16 cellular contexts compared by ENCODE assay signal in the genomic region with DNA sequence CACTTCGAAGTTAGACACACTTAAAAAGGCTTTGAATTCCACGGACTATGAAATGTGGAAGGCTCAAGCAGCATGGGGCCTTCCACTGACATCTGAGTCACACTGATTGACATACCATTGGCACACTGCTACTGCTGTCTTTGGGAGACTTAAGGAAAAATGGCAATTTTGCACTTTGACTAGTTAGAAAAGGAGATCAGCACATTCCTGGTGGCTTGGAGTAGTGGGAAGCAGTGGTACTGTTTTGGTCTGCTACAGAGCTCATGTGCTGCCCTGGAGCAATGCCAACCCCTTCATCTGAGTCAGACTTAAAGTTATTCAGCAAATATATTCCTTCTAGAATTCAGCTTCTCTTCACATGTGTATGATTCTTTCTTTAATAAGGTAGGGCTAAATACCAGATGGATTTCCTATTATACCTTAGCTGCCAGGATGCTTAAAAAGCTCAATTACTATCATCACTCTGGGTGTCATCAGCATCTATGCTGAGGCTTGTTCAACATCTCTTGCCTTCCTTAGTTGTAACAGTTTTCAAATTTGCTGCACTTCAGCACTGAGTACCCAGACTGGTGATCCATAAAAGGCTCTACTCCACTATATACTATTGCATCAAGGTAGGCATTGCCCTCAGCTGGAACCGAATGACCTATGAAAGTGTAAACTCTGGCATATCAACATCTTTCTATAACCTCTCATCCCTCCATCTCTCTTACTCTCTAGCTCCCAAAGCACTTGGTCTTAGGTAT. TPM values are rescaled to one million over a fixed set of nuclear protein-coding genes. Genes with fewer than 3 reads are reported as not detected.
DNase-seq lines count a peak whose midpoint lies in the region.
"Had no signal": no experiment of that assay in that cellular context is flagged by ENCODE, and none has a peak within 500 bp of the region (broad histone marks: within the 10 kb centered on the region; RNA-seq: fewer than 3 reads in every experiment).

No MANE protein-coding gene starts in this region.

- no peaks in the 10 kb centered on the region for H3K4me1 ChIP-seq in CD8-positive, alpha-beta memory T cell (ENCODE audit: insufficient read depth, low read length)
- H3K4me1 ChIP-seq: upper lobe of left lung had no signal

- H3K27ac Mint-ChIP-seq in CD8-positive, alpha-beta memory T cell: no peak overlapping the region

- no peaks in the 10 kb centered on the region for H3K36me3 ChIP-seq in CD8-positive, alpha-beta memory T cell (ENCODE audit: insufficient read depth, low read length)
- H3K36me3 ChIP-seq: upper lobe of left lung had no signal

- no peak overlapping the region for H3K4me3 Mint-ChIP-seq in CD8-positive, alpha-beta memory T cell

- DNase-seq in AG08396 (ENCODE audit: low spot score) (peak; percentile 64), LHCN-M2 (ENCODE audit: low read depth) (peak; percentile 88), dermis blood vessel endothelial cell (peak; percentile 54), mucosa of gallbladder (ENCODE audit: low spot score) (peak; percentile 28), D341Med (ENCODE audit: low spot score) (no peak), NCI-H2081 (lab: John Stamatoyannopoulos, UW) (no peak), SHP77 treated with DMSO at 0.1 percent for 48 hours (lab: John Stamatoyannopoulos, UW) (no peak)
- DNase-seq in CD8-positive, alpha-beta memory T cell: no peak
- DNase-seq: activated CD4-positive, alpha-beta T cell treated with anti-CD3 and anti-CD28 coated beads, Interleukin-2, amount 50 U/mL, for 1 hour; activated effector memory CD4-positive, alpha-beta T cell treated with Interleukin-2 at 50 U/mL for 16 hours; C1 segment of cervical spinal cord; cerebellar nuclear complex; hypothalamus; midbrain; NCI-H187 treated with DMSO at 0.1 percent for 48 hours had no signal

- no peak overlapping the region for H3K4me3 ChIP-seq in CD8-positive, alpha-beta memory T cell (ENCODE audit: low read length)
- H3K4me3 ChIP-seq: upper lobe of left lung had no signal

- no peaks in the 10 kb centered on the region for H3K27me3 ChIP-seq in CD8-positive, alpha-beta memory T cell (ENCODE audit: insufficient read depth, low read length, poor library complexity, severe bottlenecking)
- H3K27me3 ChIP-seq: upper lobe of left lung had no signal

- no peaks in the 10 kb centered on the region for H3K36me3 Mint-ChIP-seq in CD8-positive, alpha-beta memory T cell

- no peaks in the 10 kb centered on the region for H3K9me3 Mint-ChIP-seq in CD8-positive, alpha-beta memory T cell

- POLR2A ChIA-PET in CD8-positive, alpha-beta memory T cell (lab: Charles Lee): no interaction called here

- H3K27ac ChIP-seq in CD8-positive, alpha-beta memory T cell (ENCODE audit: low read depth, low read length): no peak overlapping the region
- H3K27ac ChIP-seq: upper lobe of left lung had no signal

- no peaks in the 10 kb centered on the region for H3K4me1 Mint-ChIP-seq in CD8-positive, alpha-beta memory T cell

- peaks cover 5 to 7% of the 10 kb centered on the region in 2 donors for H3K27me3 Mint-ChIP-seq in CD8-positive, alpha-beta memory T cell

- no peaks in the 10 kb centered on the region for H3K9me3 ChIP-seq in CD8-positive, alpha-beta memory T cell (ENCODE audit: low read length)
- H3K9me3 ChIP-seq: upper lobe of left lung had no signal

- CTCF ChIA-PET in CD8-positive, alpha-beta memory T cell (lab: Charles Lee): interaction anchor here (2.0 kb wide), 1 partner anchor 13 kb away, joined by 5 read pairs; no protein-coding TSS in a partner anchor

RNA-seq across cellular contexts. Expression of a gene that starts 42.3 kb away (rescaled TPM):
- 67.6 and 76.3 TPM in 2 replicates for total RNA-seq in LHCN-M2 (2014; rRNA removed)
- 49.0 TPM for polyA plus RNA-seq in LHCN-M2 (2012)
- 24.0 and 24.2 TPM in 2 replicates for total RNA-seq in dermis blood vessel endothelial cell
- 42.8 TPM for total RNA-seq in mucosa of gallbladder
- 10 to 100 TPM; 25.9 to 27.0 TPM for total RNA-seq in CD8-positive, alpha-beta memory T cell
- 39.7 TPM for polyA plus RNA-seq in CD8-positive, alpha-beta memory T cell

Comparison
In these comparisons a context has a peak if more than half of its experiments do, and no peak if none do; other contexts are left out.
1. DNase-seq: peak in AG08396 (single experiment), LHCN-M2 (single experiment), dermis blood vessel endothelial cell (single experiment) and mucosa of gallbladder (single experiment); none in D341Med (single experiment), NCI-H2081 (0 of 2), CD8-positive, alpha-beta memory T cell (0 of 5) and SHP77 treated with DMSO at 0.1 percent for 48 hours (single experiment).